ENCODE assay signal across 8 cellular contexts in genomic region chr1:12594966-12595838, GRCh38. TPM values are rescaled to one million over a fixed set of nuclear protein-coding genes. Genes with fewer than 3 reads are reported as not detected.
DNase-seq lines count a peak whose midpoint lies in the region; ATAC-seq, FAIRE-seq and TF ChIP-seq lines count a peak whose summit lies in the region.

No MANE protein-coding gene starts in this region.

- DNase-seq in AG20443 (ENCODE audit: low spot score), result peak; percentile 84
- peak; percentile 82 for DNase-seq in HTR-8/SVneo (ENCODE audit: insufficient read length, low spot score)
- peak; percentile 85 for DNase-seq in cardiac septum (ENCODE audit: low spot score)
- DNase-seq in occipital lobe (lab: John Stamatoyannopoulos, UW), result peak; percentile 20
- DNase-seq in NCI-H524 treated with DMSO at 0.1 percent for 48 hours (lab: John Stamatoyannopoulos, UW), result no peak
- DNase-seq in GM13976 (ENCODE audit: low spot score), result no peak

- intact Hi-C loops in cardiac septum (cut with DNase I), result loop anchor here (5.0 kb wide), 1 partner anchor 118 kb away; no protein-coding TSS in a partner anchor

- ATAC-seq in HG03439 (IDR thresholded peaks at IDR 0.05; ENCODE audit: unreplicated experiment), result no peak

- FAIRE-seq in HTR-8/SVneo (lab: Jason Lieb, UNC), result peak; percentile 51

- no peaks in the 10 kb centered on the region for H3K9me3 Mint-ChIP-seq in activated naive CD4-positive, alpha-beta T cell treated with anti-CD3 and anti-CD28 coated beads, Interleukin-2, amount 50 U/mL, for 24 hours

- no peaks in the 10 kb centered on the region for H3K27me3 Mint-ChIP-seq in activated naive CD4-positive, alpha-beta T cell treated with anti-CD3 and anti-CD28 coated beads, Interleukin-2, amount 50 U/mL, for 24 hours

- peaks cover 2% of the 10 kb centered on the region for H3K36me3 Mint-ChIP-seq in activated naive CD4-positive, alpha-beta T cell treated with anti-CD3 and anti-CD28 coated beads, Interleukin-2, amount 50 U/mL, for 24 hours

- peaks cover 58% of the 10 kb centered on the region for H3K4me1 Mint-ChIP-seq in activated naive CD4-positive, alpha-beta T cell treated with anti-CD3 and anti-CD28 coated beads, Interleukin-2, amount 50 U/mL, for 24 hours

- TF ChIP-seq CTCF in GM13976 (IDR thresholded peaks at IDR 0.05; ENCODE audit: borderline replicate concordance, control extremely low read depth, extremely low read depth, insufficient read depth, missing control alignments), result no peak

- peak overlapping the region; percentile 84 for H3K4me3 Mint-ChIP-seq in activated naive CD4-positive, alpha-beta T cell treated with anti-CD3 and anti-CD28 coated beads, Interleukin-2, amount 50 U/mL, for 24 hours

- in situ Hi-C loops in GM13976 (cut with MboI; ENCODE audit: low sequenced_read_pairs, unreplicated experiment), result no loop called here

- peak overlapping the region; percentile 88 for H3K27ac Mint-ChIP-seq in activated naive CD4-positive, alpha-beta T cell treated with anti-CD3 and anti-CD28 coated beads, Interleukin-2, amount 50 U/mL, for 24 hours

RNA-seq across cellular contexts. Expression of gene DHRS3, which starts 22.8 kb away (rescaled TPM):
- total RNA-seq in cardiac septum, result 41.8 TPM
- total RNA-seq in occipital lobe, result 11.5 TPM

RNA-seq across cellular contexts. Expression of gene AADACL4, which starts 48.7 kb away (rescaled TPM):
- total RNA-seq in cardiac septum (not detected), occipital lobe (not detected)

Comparison
In these comparisons a context has a peak if more than half of its experiments do, and no peak if none do; other contexts are left out.
1. DNase-seq: peak in AG20443 (single experiment), HTR-8/SVneo (single experiment), cardiac septum (single experiment) and occipital lobe (single experiment); none in NCI-H524 treated with DMSO at 0.1 percent for 48 hours (single experiment) and GM13976 (single experiment).